In the genomic region with DNA sequence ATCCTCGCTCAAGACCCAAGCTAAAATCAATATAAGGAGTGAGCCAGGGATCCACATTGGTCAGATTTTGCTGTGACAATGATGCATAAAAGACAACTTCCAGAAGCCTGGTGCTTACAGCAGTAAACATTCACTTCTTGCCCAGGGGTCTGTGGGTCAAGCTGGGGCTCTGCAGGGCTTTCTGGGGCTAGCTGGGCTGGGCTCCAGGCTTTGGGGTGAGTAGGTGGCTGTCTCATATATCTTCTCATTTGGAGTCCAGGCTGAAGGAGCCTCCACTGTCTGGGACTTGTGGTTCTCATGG, we compare ENCODE assay signal across 1 cellular context.
TF ChIP-seq lines count a peak whose summit lies in the region.

No MANE protein-coding gene starts in this region.

TF ChIP-seq in liver, 16 proteins besides CTCF, POLR2A, EP300 and RAD21 (continued from another document):
- TF ChIP-seq FOXA2 (IDR thresholded peaks at IDR 0.05) (no peak), HNF4G (IDR thresholded peaks at IDR 0.05) (no peak), GABPA (IDR thresholded peaks at IDR 0.05 in 1 of 2, conservative IDR thresholded peaks at IDR 0.05 in 1 of 2) (no peak), TAF1 (conservative IDR thresholded peaks at IDR 0.05) (no peak), YY1 (IDR thresholded peaks at IDR 0.05) (no peak), NR2F2 (IDR thresholded peaks at IDR 0.05) (no peak), FOXA1 (IDR thresholded peaks at IDR 0.05) (no peak)
- TF ChIP-seq, protein P1, sequence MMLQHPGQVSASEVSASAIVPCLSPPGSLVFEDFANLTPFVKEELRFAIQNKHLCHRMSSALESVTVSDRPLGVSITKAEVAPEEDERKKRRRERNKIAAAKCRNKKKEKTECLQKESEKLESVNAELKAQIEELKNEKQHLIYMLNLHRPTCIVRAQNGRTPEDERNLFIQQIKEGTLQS (IDR thresholded peaks at IDR 0.05), result no peak
TF ChIP-seq in liver: peak in this region for 0.
